ENCODE assay signal across 8 cellular contexts in the genomic region with DNA sequence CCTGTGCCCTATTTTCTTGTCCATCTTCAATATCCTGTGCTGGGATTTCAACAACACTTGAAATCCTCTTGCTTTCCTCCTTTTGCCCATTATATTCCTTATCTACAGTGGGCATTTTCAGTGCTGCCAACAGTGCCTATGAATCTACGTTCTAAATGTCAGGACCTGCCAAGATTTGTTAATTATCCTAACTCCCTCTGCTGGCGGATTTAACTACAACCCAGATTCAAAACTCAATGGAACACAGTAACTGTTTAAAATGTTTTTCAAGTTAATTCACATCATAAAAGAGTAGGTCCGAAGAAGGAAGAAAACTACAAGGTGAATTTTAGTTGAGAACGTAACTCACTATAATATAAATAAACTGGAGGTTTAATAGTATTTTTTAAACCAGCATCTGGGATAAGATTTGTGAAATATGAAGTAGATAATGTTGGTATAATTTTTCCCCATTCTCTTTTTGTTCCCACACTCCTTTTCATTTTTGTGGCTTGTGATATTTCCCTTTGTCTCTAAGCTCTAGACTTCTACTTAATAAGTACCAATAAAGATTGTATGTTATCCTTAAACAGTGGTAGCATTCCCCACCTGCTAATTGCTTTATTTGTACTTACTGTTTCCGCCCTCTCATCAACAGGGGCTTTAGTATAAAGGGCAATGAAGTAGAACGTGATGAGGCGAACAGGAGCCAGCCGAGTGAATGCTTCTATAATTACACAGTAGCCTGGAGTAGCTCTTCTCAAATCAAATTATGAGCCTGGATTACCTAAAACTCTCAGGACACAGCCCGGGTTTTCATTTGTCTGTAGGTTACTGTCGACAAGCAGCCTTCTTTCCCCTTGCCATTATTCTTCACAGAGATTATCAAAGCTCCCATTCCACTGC.
A peak's percentile ranks its signal among the peaks of the same experiment; 100 is the strongest.
DNase-seq lines count a peak whose midpoint lies in the region; ATAC-seq and TF ChIP-seq lines count a peak whose summit lies in the region.

No MANE protein-coding gene starts in this region.

- intact Hi-C loops in CD8-positive, alpha-beta T cell (cut with DNase I, micrococcal nuclease): no loop called here

- H3K9me3 Mint-ChIP-seq in CD8-positive, alpha-beta T cell: no peaks in the 10 kb centered on the region
- peaks cover 0 to 2% (median 0%) of the 10 kb centered on the region in 5 donors for H3K9me3 Mint-ChIP-seq in CD8-positive, alpha-beta memory T cell

- H3K27ac ChIP-seq in CD8-positive, alpha-beta T cell (ENCODE audit: low read depth, low read length): no peak overlapping the region
- no peak overlapping the region for H3K27ac ChIP-seq in CD8-positive, alpha-beta memory T cell (ENCODE audit: low read depth, low read length)

- TF ChIP-seq CTCF in LNCaP clone FGC (IDR thresholded peaks at IDR 0.05; ENCODE audit: control insufficient read depth, extremely low read depth, insufficient read depth): peak; percentile 62
- TF ChIP-seq CTCF in CD8-positive, alpha-beta T cell (IDR thresholded peaks at IDR 0.05): no peak

- no peaks in the 10 kb centered on the region for H3K36me3 ChIP-seq in CD8-positive, alpha-beta T cell (ENCODE audit: insufficient read depth, low read length)
- H3K36me3 ChIP-seq in CD8-positive, alpha-beta memory T cell (ENCODE audit: insufficient read depth, low read length): no peaks in the 10 kb centered on the region

- DNase-seq in DMS153 (lab: John Stamatoyannopoulos, UW): peak; percentile 97
- peak; percentile 18 for DNase-seq in LNCaP clone FGC (ENCODE audit: low read depth)
- peak; percentile 17 for DNase-seq in OCI-M1 (lab: John Stamatoyannopoulos, UW)
- DNase-seq in foreskin melanocyte: peak; percentile 48
- peak; percentile 93 for DNase-seq in superior temporal gyrus (ENCODE audit: extremely low spot score)
- DNase-seq in stimulated activated CD4-positive, alpha-beta T cell treated with anti-CD3 and anti-CD28 coated beads, Interleukin-12 subunit alpha, Interleukin-12 subunit beta, amount 100 ng/mL, for 4 hours: no peak
- no peak for DNase-seq in CD8-positive, alpha-beta T cell
- DNase-seq in CD8-positive, alpha-beta memory T cell: no peak

- H3K36me3 Mint-ChIP-seq in CD8-positive, alpha-beta T cell: no peaks in the 10 kb centered on the region
- H3K36me3 Mint-ChIP-seq in CD8-positive, alpha-beta memory T cell: no peaks in the 10 kb centered on the region

- ATAC-seq in CD8-positive, alpha-beta T cell: no peak

- no peaks in the 10 kb centered on the region for H3K4me1 ChIP-seq in CD8-positive, alpha-beta T cell (ENCODE audit: insufficient read depth, low read length)
- H3K4me1 ChIP-seq in CD8-positive, alpha-beta memory T cell (ENCODE audit: insufficient read depth, low read length): no peaks in the 10 kb centered on the region

- no peaks in the 10 kb centered on the region for H3K27me3 Mint-ChIP-seq in CD8-positive, alpha-beta T cell (ENCODE audit: low read depth)
- peaks cover 0 to 5% of the 10 kb centered on the region in 2 donors for H3K27me3 Mint-ChIP-seq in CD8-positive, alpha-beta memory T cell

- H3K27ac Mint-ChIP-seq in CD8-positive, alpha-beta T cell: no peak overlapping the region
- no peak overlapping the region for H3K27ac Mint-ChIP-seq in CD8-positive, alpha-beta memory T cell

- H3K4me3 ChIP-seq in LNCaP clone FGC (ENCODE audit: low read depth, low read length): no peak overlapping the region
- no peak overlapping the region for H3K4me3 ChIP-seq in CD8-positive, alpha-beta T cell (ENCODE audit: low read depth, low read length)
- H3K4me3 ChIP-seq in CD8-positive, alpha-beta memory T cell (ENCODE audit: low read length): no peak overlapping the region

- H3K4me1 Mint-ChIP-seq in CD8-positive, alpha-beta T cell (ENCODE audit: low read depth): no peaks in the 10 kb centered on the region
- H3K4me1 Mint-ChIP-seq in CD8-positive, alpha-beta memory T cell: no peaks in the 10 kb centered on the region

- no peaks in the 10 kb centered on the region for H3K27me3 ChIP-seq in CD8-positive, alpha-beta T cell (ENCODE audit: insufficient read depth, low read length)
- H3K27me3 ChIP-seq in CD8-positive, alpha-beta memory T cell (ENCODE audit: insufficient read depth, low read length, poor library complexity, severe bottlenecking): no peaks in the 10 kb centered on the region

- H3K9me3 ChIP-seq in CD8-positive, alpha-beta T cell (ENCODE audit: low read length): no peaks in the 10 kb centered on the region
- H3K9me3 ChIP-seq in CD8-positive, alpha-beta memory T cell (ENCODE audit: low read length): no peaks in the 10 kb centered on the region

- CTCF ChIA-PET in CD8-positive, alpha-beta T cell (lab: Charles Lee): no interaction called here
- CTCF ChIA-PET in CD8-positive, alpha-beta memory T cell (lab: Charles Lee): no interaction called here

- POLR2A ChIA-PET in CD8-positive, alpha-beta T cell (lab: Charles Lee): no interaction called here
- POLR2A ChIA-PET in CD8-positive, alpha-beta memory T cell (lab: Charles Lee): no interaction called here

- H3K4me3 Mint-ChIP-seq in CD8-positive, alpha-beta T cell: no peak overlapping the region
- H3K4me3 Mint-ChIP-seq in CD8-positive, alpha-beta memory T cell: no peak overlapping the region

Comparison
In these comparisons a context has a peak if more than half of its experiments do, and no peak if none do; other contexts are left out.
1. DNase-seq: peak in DMS153 (single experiment), LNCaP clone FGC (single experiment), OCI-M1 (single experiment), foreskin melanocyte (single experiment) and superior temporal gyrus (single experiment); none in stimulated activated CD4-positive, alpha-beta T cell treated with anti-CD3 and anti-CD28 coated beads, Interleukin-12 subunit alpha, Interleukin-12 subunit beta, amount 100 ng/mL, for 4 hours (single experiment), CD8-positive, alpha-beta T cell (0 of 7) and CD8-positive, alpha-beta memory T cell (0 of 5).